In the genomic region with DNA sequence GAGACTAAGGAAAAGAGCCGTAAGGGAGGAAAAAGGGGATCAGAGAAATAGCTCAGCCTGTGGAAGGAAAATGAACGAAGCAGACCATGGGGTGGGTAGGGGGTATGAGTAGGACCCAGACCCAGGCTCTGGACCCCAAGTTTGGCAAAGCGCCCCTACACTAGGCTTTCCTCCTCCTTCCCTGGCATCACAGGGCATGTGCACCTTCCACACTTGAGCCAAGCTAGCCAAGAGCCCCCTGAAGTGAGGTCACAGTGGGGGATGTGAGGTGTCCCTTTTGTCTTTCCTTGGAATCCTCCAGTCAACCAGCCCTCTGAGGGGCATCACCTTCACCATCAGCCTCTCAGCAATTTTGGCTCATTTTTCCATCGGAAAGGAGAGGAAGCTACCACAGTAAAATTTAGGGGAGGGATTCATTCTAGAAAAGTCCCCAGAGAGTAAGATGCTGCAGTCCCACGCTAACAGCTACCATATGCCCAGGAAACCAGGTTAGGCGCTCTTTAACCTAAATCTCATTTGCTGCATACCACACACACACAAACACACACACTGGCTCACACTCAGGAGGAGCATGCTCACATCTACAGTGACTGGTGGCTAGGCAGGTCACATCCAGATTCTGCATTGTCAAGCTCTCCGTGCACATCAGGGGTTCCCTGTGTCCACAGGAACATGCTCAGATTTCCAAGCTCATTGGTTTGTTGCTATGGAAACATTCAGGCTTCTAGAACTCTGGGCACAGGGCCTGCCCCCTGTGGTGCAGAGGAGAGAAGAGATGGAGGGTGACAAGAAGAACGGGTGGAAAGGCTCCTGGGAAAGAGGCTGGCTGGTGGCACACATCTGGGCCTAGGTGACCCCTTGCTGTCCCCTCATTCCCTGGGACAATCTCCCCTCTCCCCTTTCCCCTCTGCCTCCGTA, we compare ENCODE assay signal across 14 cellular contexts. TPM values are rescaled to one million over a fixed set of nuclear protein-coding genes. Genes with fewer than 3 reads are reported as not detected.
DNase-seq lines count a peak whose midpoint lies in the region; TF ChIP-seq lines count a peak whose summit lies in the region.
"Had no signal": no experiment of that assay in that cellular context is flagged by ENCODE, and none has a peak within 500 bp of the region (broad histone marks: within the 10 kb centered on the region; RNA-seq: fewer than 3 reads in every experiment).

No MANE protein-coding gene starts in this region.

- H3K27ac ChIP-seq in transverse colon (no peak overlapping the region), esophagus muscularis mucosa (replicated peaks in 1 of 4) (no peak overlapping the region)
- H3K27ac ChIP-seq: epithelial cell of prostate, upper lobe of right lung had no signal

- H3K4me3 ChIP-seq in transverse colon (no peak overlapping the region), esophagus muscularis mucosa (no peak overlapping the region)
- H3K4me3 ChIP-seq: upper lobe of right lung had no signal

- peak overlapping the region; percentile 92 for H3K27ac Mint-ChIP-seq in osteocyte (ENCODE audit: unreplicated experiment)
- H3K27ac Mint-ChIP-seq: T-helper 1 cell treated with Interleukin-12 subunit alpha and Interleukin-12 subunit beta and Interleukin-4 antibody, amounts not matched to agents 30 μg/mL and 1 μg/mL, for 36 hours had no signal

- H3K4me1 ChIP-seq in transverse colon (peaks cover 0 to 10% (median 8%) of the 10 kb centered on the region in 4 donors), esophagus muscularis mucosa (peaks cover 9 to 18% (median 14%) of the 10 kb centered on the region in 4 donors)

- no peaks in the 10 kb centered on the region for H3K9me3 Mint-ChIP-seq in osteocyte (ENCODE audit: unreplicated experiment)
- H3K9me3 Mint-ChIP-seq: memory B cell; T-helper 1 cell treated with Interleukin-12 subunit alpha and Interleukin-12 subunit beta and Interleukin-4 antibody, amounts not matched to agents 30 μg/mL and 1 μg/mL, for 36 hours had no signal

- no peaks in the 10 kb centered on the region for H3K36me3 Mint-ChIP-seq in osteocyte (ENCODE audit: unreplicated experiment)
- H3K36me3 Mint-ChIP-seq: memory B cell had no signal

- no peaks in the 10 kb centered on the region for H3K36me3 ChIP-seq in transverse colon
- peaks cover 0 to 20% (median 8%) of the 10 kb centered on the region in 4 donors for H3K36me3 ChIP-seq in esophagus muscularis mucosa
- H3K36me3 ChIP-seq: upper lobe of right lung had no signal

- in situ Hi-C loops in transverse colon (cut with MboI; ENCODE audit: low pct_ligation_motif_present in 1 of 4, low pct_unique_long_range_greater_than_20kb in 1 of 4, low sequenced_read_pairs in 3 of 4): loop anchor here in 2 of 4 donors (5.0 kb wide), 1 partner anchor 54 kb away; no protein-coding TSS in a partner anchor

- peaks cover 3% of the 10 kb centered on the region for H3K27me3 Mint-ChIP-seq in osteocyte (ENCODE audit: unreplicated experiment)

- peaks cover 23% of the 10 kb centered on the region for H3K4me1 Mint-ChIP-seq in osteocyte (ENCODE audit: unreplicated experiment)

- DNase-seq in NCI-H524 (lab: John Stamatoyannopoulos, UW) (peak; percentile 21 to 70), NCI-H524 treated with DMSO at 0.1 percent for 48 hours (lab: John Stamatoyannopoulos, UW) (no peak), NCI-H2196 treated with DMSO at 0.1 percent for 48 hours (lab: John Stamatoyannopoulos, UW; ENCODE audit: unreplicated experiment) (peak; percentile 86), cerebellar nuclear complex (lab: John Stamatoyannopoulos, UW) (peak; percentile 37 to 85), osteocyte (ENCODE audit: extremely low spot score, unreplicated experiment) (peak; percentile 93), transverse colon (no peak), esophagus muscularis mucosa (ENCODE audit: extremely low spot score) (no peak), HK-2 (ENCODE audit: unreplicated experiment) (no peak)
- DNase-seq: activated effector memory CD4-positive, alpha-beta T cell treated with anti-CD3 and anti-CD28 coated beads, Interleukin-2, amount 50 U/mL, for 16 hours; Kasumi-1; upper lobe of right lung had no signal

- intact Hi-C loops in transverse colon (cut with DNase I; ENCODE audit: low total_unique reads): loop anchor here (2.0 kb wide), 1 partner anchor 56 kb away; no protein-coding TSS in a partner anchor
- intact Hi-C loops in esophagus muscularis mucosa (cut with DNase I): no loop called here

- no peak for TF ChIP-seq POLR2A in transverse colon (IDR thresholded peaks at IDR 0.05)
- no peak for TF ChIP-seq POLR2A in esophagus muscularis mucosa (IDR thresholded peaks at IDR 0.05; ENCODE audit: low read depth)

- no peak for TF ChIP-seq EP300 in transverse colon (IDR thresholded peaks at IDR 0.05; ENCODE audit: low read depth)
- no peak for TF ChIP-seq EP300 in esophagus muscularis mucosa (IDR thresholded peaks at IDR 0.05)

- TF ChIP-seq CTCF in osteocyte (IDR thresholded peaks at IDR 0.05): no peak
- TF ChIP-seq CTCF in transverse colon (IDR thresholded peaks at IDR 0.05): no peak
- no peak for TF ChIP-seq CTCF in esophagus muscularis mucosa (IDR thresholded peaks at IDR 0.05)

- WGBS in transverse colon (ENCODE audit: low coverage in 1 of 2), 2 donors: 33 to 73% methylated on average over 2 to 9 of the region's 9 CpGs
- WGBS in esophagus muscularis mucosa: 73% methylated on average over 9 of the region's 9 CpGs

- no peak overlapping the region for H3K4me3 Mint-ChIP-seq in osteocyte (ENCODE audit: unreplicated experiment)
- H3K4me3 Mint-ChIP-seq: memory B cell; T-helper 1 cell treated with Interleukin-12 subunit alpha and Interleukin-12 subunit beta and Interleukin-4 antibody, amounts not matched to agents 30 μg/mL and 1 μg/mL, for 36 hours had no signal

- H3K9me3 ChIP-seq in transverse colon: no peaks in the 10 kb centered on the region
- H3K9me3 ChIP-seq in esophagus muscularis mucosa: no peaks in the 10 kb centered on the region
- H3K9me3 ChIP-seq: upper lobe of right lung had no signal

- H3K27me3 ChIP-seq in transverse colon: no peaks in the 10 kb centered on the region
- no peaks in the 10 kb centered on the region for H3K27me3 ChIP-seq in esophagus muscularis mucosa
- H3K27me3 ChIP-seq: upper lobe of right lung had no signal

RNA-seq across cellular contexts. Expression of gene REEP2, which starts 9.9 kb away (rescaled TPM):
- total RNA-seq in osteocyte: 15.4 and 18.3 TPM in 2 replicates
- 1 to 10 TPM; 2.9 to 6.4 (median 4.8) TPM for total RNA-seq in transverse colon
- 10 to 100 TPM; 24.5 to 55.9 (median 33.6) TPM for total RNA-seq in esophagus muscularis mucosa

RNA-seq across cellular contexts. Expression of gene EGR1, which starts 16.5 kb away (rescaled TPM):
- total RNA-seq in osteocyte (219 and 415 TPM in 2 replicates), transverse colon (10 to 100 TPM; 56.0 to 69.9 (median 65.0) TPM), esophagus muscularis mucosa (100 to 1,000 TPM in 1 of 4 donors, 10 to 100 TPM in 2, 1 to 10 TPM in 1; 9.6 to 138 (median 13.5) TPM)

Comparison
In these comparisons a context has a peak if more than half of its experiments do, and no peak if none do; other contexts are left out.
1. DNase-seq: peak in NCI-H524 (2 of 2), NCI-H2196 treated with DMSO at 0.1 percent for 48 hours (single experiment), cerebellar nuclear complex (2 of 2) and osteocyte (single experiment); none in NCI-H524 treated with DMSO at 0.1 percent for 48 hours (single experiment), transverse colon (single experiment), esophagus muscularis mucosa (single experiment) and HK-2 (single experiment).